ENCODE assay signal across 23 cellular contexts in genomic region chr11:124879229-124879998, GRCh38. TPM values are rescaled to one million over a fixed set of nuclear protein-coding genes. Genes with fewer than 3 reads are reported as not detected.
DNase-seq lines count a peak whose midpoint lies in the region; ATAC-seq, FAIRE-seq and TF ChIP-seq lines count a peak whose summit lies in the region.
"Had no signal": no experiment of that assay in that cellular context is flagged by ENCODE, and none has a peak within 500 bp of the region (broad histone marks: within the 10 kb centered on the region; RNA-seq: fewer than 3 reads in every experiment).

No MANE protein-coding gene starts in this region.

- no peak overlapping the region for H3K56ac ChIP-seq in H9 (ENCODE audit: insufficient read length, low read depth, low read length)

- TF ChIP-seq RAD21 in HepG2 (CRISPR knock-in tag; IDR thresholded peaks at IDR 0.05), result no peak

- no peaks in the 10 kb centered on the region for H3K36me3 ChIP-seq in BLaER1 treated with 17β-estradiol and CSF1 and Interleukin-3, amounts not matched to agents 10 nM and 100 nM
- H3K36me3 ChIP-seq in HepG2 (replicated peaks in 1 of 2; ENCODE audit: control insufficient read depth in 1 of 2, insufficient read depth in 2 of 2, low read length in 2 of 2), result no peaks in the 10 kb centered on the region

- H3K36me3 Mint-ChIP-seq in H9 (ENCODE audit: insufficient read depth in 1 of 3, low read depth in 3 of 3), result no peaks in the 10 kb centered on the region; a peak in 1 of 7 replicates
- no peaks in the 10 kb centered on the region for H3K36me3 Mint-ChIP-seq in type B pancreatic cell
- H3K36me3 Mint-ChIP-seq in activated CD8-positive, alpha-beta T cell treated with anti-CD3 and anti-CD28 coated beads, Interleukin-2, amount 10 ng/mL, durations not matched to agents 7 days and 5 days (ENCODE audit: low read depth), result no peaks in the 10 kb centered on the region
- no peaks in the 10 kb centered on the region for H3K36me3 Mint-ChIP-seq in activated T-cell treated with anti-CD3 and anti-CD28 coated beads, Interleukin-2, amount 50 U/mL, for 4 hours (ENCODE audit: insufficient read depth)
- H3K36me3 Mint-ChIP-seq: CD4-positive, alpha-beta memory T cell had no signal

- ATAC-seq in HepG2, result no peak
- no peak for ATAC-seq in activated CD8-positive, alpha-beta T cell treated with anti-CD3 and anti-CD28 coated beads, Interleukin-2, amount 10 ng/mL, durations not matched to agents 7 days and 5 days
- no peak for ATAC-seq in activated T-cell treated with anti-CD3 and anti-CD28 coated beads, Interleukin-2, amount 50 U/mL, for 4 hours
- ATAC-seq: PC-3 had no signal

- H2AFZ ChIP-seq in H9 (ENCODE audit: low read length), result no peak overlapping the region
- no peak overlapping the region for H2AFZ ChIP-seq in HepG2 (ENCODE audit: low read length)

- H3K27ac ChIP-seq in BLaER1 treated with 17β-estradiol and CSF1 and Interleukin-3, amounts not matched to agents 10 nM and 100 nM, result no peak overlapping the region
- H3K27ac ChIP-seq in H9 (ENCODE audit: insufficient read length, low read depth, low read length) (no peak overlapping the region), HepG2 (ENCODE audit: extremely low read length, insufficient read depth, low read length) (no peak overlapping the region)
- H3K27ac ChIP-seq: HL-60, SK-N-MC had no signal

- peak overlapping the region in 1 of 3 experiments; percentile 68; a peak in 1 of 7 replicates for H3K27ac Mint-ChIP-seq in H9
- H3K27ac Mint-ChIP-seq in type B pancreatic cell, result no peak overlapping the region
- H3K27ac Mint-ChIP-seq in activated CD8-positive, alpha-beta T cell treated with anti-CD3 and anti-CD28 coated beads, Interleukin-2, amount 10 ng/mL, durations not matched to agents 7 days and 5 days, result no peak overlapping the region

- H3K9ac ChIP-seq in BLaER1 treated with 17β-estradiol and CSF1 and Interleukin-3, amounts not matched to agents 10 nM and 100 nM, result no peak overlapping the region
- no peak overlapping the region for H3K9ac ChIP-seq in H9 (ENCODE audit: extremely low read depth, insufficient read length, low read length)
- no peak overlapping the region for H3K9ac ChIP-seq in HepG2 (ENCODE audit: insufficient read depth, low read depth, low read length)

- no peak overlapping the region for H3T11ph ChIP-seq in H9 (ENCODE audit: low read length)

- no peaks in the 10 kb centered on the region for H4K20me1 ChIP-seq in BLaER1 treated with 17β-estradiol and CSF1 and Interleukin-3, amounts not matched to agents 10 nM and 100 nM
- no peaks in the 10 kb centered on the region for H4K20me1 ChIP-seq in H9 (ENCODE audit: control insufficient read depth, insufficient read depth, insufficient read length)
- H4K20me1 ChIP-seq in HepG2 (ENCODE audit: insufficient read depth, low read length), result no peaks in the 10 kb centered on the region

- no peak overlapping the region for H2BK20ac ChIP-seq in H9 (ENCODE audit: low read depth, low read length, poor library complexity, severe bottlenecking)

- H3K23ac ChIP-seq in H9 (ENCODE audit: insufficient read length, low read depth, low read length), result no peak overlapping the region

- DNase-seq in H9, result peak; percentile 9
- no peak for DNase-seq in HepG2 (ENCODE audit: low spot score)
- peak; percentile 68 for DNase-seq in type B pancreatic cell (ENCODE audit: extremely low spot score, unreplicated experiment)
- DNase-seq in activated CD8-positive, alpha-beta T cell treated with anti-CD3 and anti-CD28 coated beads, Interleukin-2, amount 10 ng/mL, durations not matched to agents 7 days and 5 days, result no peak
- no peak for DNase-seq in NCI-H446 (lab: John Stamatoyannopoulos, UW)
- no peak for DNase-seq in activated T-cell treated with anti-CD3 and anti-CD28 coated beads, Interleukin-2, amount 50 U/mL, for 4 hours
- DNase-seq: ACHN; AML-193; Calu3; CD4-positive, alpha-beta memory T cell; NCI-H1417 treated with DMSO at 0.1 percent for 48 hours; NCI-H1930; NCI-H2171; NCI-H774; PC-3 had no signal

- FAIRE-seq in HepG2 (lab: Jason Lieb, UNC), result no peak
- FAIRE-seq: GM19239, H54, HTR-8/SVneo had no signal

- H4K91ac ChIP-seq in H9 (ENCODE audit: insufficient read length, low read depth, low read length), result no peak overlapping the region

- intact Hi-C loops in HepG2 (cut with micrococcal nuclease; ENCODE audit: unreplicated experiment), result no loop called here

- no peak overlapping the region for H2BK12ac ChIP-seq in H9 (ENCODE audit: insufficient read length, low read depth, low read length)

- peaks cover 6% of the 10 kb centered on the region for H3K23me2 ChIP-seq in H9 (ENCODE audit: insufficient read length, low read depth, low read length, poor library complexity, severe bottlenecking)

- no peak overlapping the region for H2BK120ac ChIP-seq in H9 (ENCODE audit: low read depth, low read length, poor library complexity, severe bottlenecking)

- H3K4me1 Mint-ChIP-seq in H9, result peaks cover 20 to 29% of the 10 kb centered on the region in 2 experiments
- peaks cover 17% of the 10 kb centered on the region for H3K4me1 Mint-ChIP-seq in type B pancreatic cell (ENCODE audit: unreplicated experiment)
- H3K4me1 Mint-ChIP-seq in activated CD8-positive, alpha-beta T cell treated with anti-CD3 and anti-CD28 coated beads, Interleukin-2, amount 10 ng/mL, durations not matched to agents 7 days and 5 days (ENCODE audit: low read depth), result peaks cover 25% of the 10 kb centered on the region
- peaks cover 17% of the 10 kb centered on the region for H3K4me1 Mint-ChIP-seq in activated T-cell treated with anti-CD3 and anti-CD28 coated beads, Interleukin-2, amount 50 U/mL, for 4 hours (ENCODE audit: low read depth)

- no peak for TF ChIP-seq CTCF in H9 (conservative IDR thresholded peaks at IDR 0.05)
- TF ChIP-seq CTCF in HepG2 (CRISPR knock-in tag; IDR thresholded peaks at IDR 0.05), result no peak
- no peak for TF ChIP-seq CTCF in type B pancreatic cell (conservative IDR thresholded peaks at IDR 0.05)

- no TSS peak for BruUV-seq in HepG2 (replicated peaks; lab: Mats Ljungman, UMichigan)

- H3K4me3 Mint-ChIP-seq in H9 (no peak overlapping the region), type B pancreatic cell (no peak overlapping the region)
- H3K4me3 Mint-ChIP-seq in activated CD8-positive, alpha-beta T cell treated with anti-CD3 and anti-CD28 coated beads, Interleukin-2, amount 10 ng/mL, durations not matched to agents 7 days and 5 days, result no peak overlapping the region
- no peak overlapping the region for H3K4me3 Mint-ChIP-seq in activated T-cell treated with anti-CD3 and anti-CD28 coated beads, Interleukin-2, amount 50 U/mL, for 4 hours

- no peak overlapping the region for H4K8ac ChIP-seq in H9 (replicated peaks; ENCODE audit: insufficient read length, low read depth, low read length)

- peaks cover 43 to 76% (median 64%) of the 10 kb centered on the region in 10 experiments for H3K4me1 ChIP-seq in BLaER1 treated with 17β-estradiol and CSF1 and Interleukin-3, amounts not matched to agents 10 nM and 100 nM
- H3K4me1 ChIP-seq in H9 (ENCODE audit: insufficient read depth, low read length) (no peaks in the 10 kb centered on the region), HepG2 (ENCODE audit: insufficient read depth, low read length) (peaks cover 80% of the 10 kb centered on the region)

- H3K4me3 ChIP-seq in BLaER1 treated with 17β-estradiol and CSF1 and Interleukin-3, amounts not matched to agents 10 nM and 100 nM, result no peak overlapping the region
- H3K4me3 ChIP-seq in HepG2 (replicated peaks in 1 of 3; ENCODE audit: insufficient read depth in 1 of 3, low read depth in 2 of 3, low read length in 3 of 3), result no peak overlapping the region
- H3K4me3 ChIP-seq: SK-N-MC had no signal

- H3K79me1 ChIP-seq in H9 (ENCODE audit: insufficient read depth, low read depth, low read length, poor library complexity, severe bottlenecking), result no peaks in the 10 kb centered on the region

- no peaks in the 10 kb centered on the region for H3K9me3 ChIP-seq in BLaER1 treated with 17β-estradiol and CSF1 and Interleukin-3, amounts not matched to agents 10 nM and 100 nM (replicated peaks in 1 of 11)
- H3K9me3 ChIP-seq in H9 (ENCODE audit: control insufficient read depth, low read depth, low read length), result no peaks in the 10 kb centered on the region
- H3K9me3 ChIP-seq in HepG2 (ENCODE audit: low read length), result no peaks in the 10 kb centered on the region

- H2AK5ac ChIP-seq in H9 (ENCODE audit: insufficient read length, low read length), result no peak overlapping the region

- no peaks in the 10 kb centered on the region for H3K79me2 ChIP-seq in H9 (ENCODE audit: insufficient read depth, low read length)
- H3K79me2 ChIP-seq in HepG2 (ENCODE audit: insufficient read depth, low read length), result no peaks in the 10 kb centered on the region

- no peak overlapping the region; the same call in 1 of the 2 replicates for H3K14ac ChIP-seq in H9 (ENCODE audit: insufficient read depth, low read length)

- no peak overlapping the region for H4K5ac ChIP-seq in H9 (ENCODE audit: insufficient read length, low read depth, low read length)

- H3K9me3 Mint-ChIP-seq in H9, result peaks cover 0 to 3% of the 10 kb centered on the region in 2 experiments; a peak in 1 of 5 replicates
- H3K9me3 Mint-ChIP-seq in type B pancreatic cell, result no peaks in the 10 kb centered on the region
- H3K9me3 Mint-ChIP-seq in activated CD8-positive, alpha-beta T cell treated with anti-CD3 and anti-CD28 coated beads, Interleukin-2, amount 10 ng/mL, durations not matched to agents 7 days and 5 days (ENCODE audit: insufficient read depth), result no peaks in the 10 kb centered on the region
- no peaks in the 10 kb centered on the region for H3K9me3 Mint-ChIP-seq in activated T-cell treated with anti-CD3 and anti-CD28 coated beads, Interleukin-2, amount 50 U/mL, for 4 hours
- H3K9me3 Mint-ChIP-seq: CD4-positive, alpha-beta memory T cell had no signal

- no peak overlapping the region for H2BK5ac ChIP-seq in H9 (ENCODE audit: insufficient read length, low read length)

- no peak overlapping the region for H2BK15ac ChIP-seq in H9 (ENCODE audit: low read depth, low read length)

- WGBS in H9 (ENCODE audit: extremely low coverage, insufficient read length, low lambda C conversion rate), result no CpG with 5 or more reads among the region's 16 CpGs
- WGBS in HepG2 (ENCODE audit: low lambda C conversion rate), result 37% methylated on average over 8 of the region's 16 CpGs

- H3K27me3 Mint-ChIP-seq in H9 (ENCODE audit: low read depth) (peaks cover 19% of the 10 kb centered on the region), type B pancreatic cell (peaks cover 32% of the 10 kb centered on the region)
- H3K27me3 Mint-ChIP-seq in activated CD8-positive, alpha-beta T cell treated with anti-CD3 and anti-CD28 coated beads, Interleukin-2, amount 10 ng/mL, durations not matched to agents 7 days and 5 days (ENCODE audit: low read depth), result peaks cover 15% of the 10 kb centered on the region
- H3K27me3 Mint-ChIP-seq in activated T-cell treated with anti-CD3 and anti-CD28 coated beads, Interleukin-2, amount 50 U/mL, for 4 hours (ENCODE audit: low read depth), result peaks cover 4% of the 10 kb centered on the region

- in situ Hi-C loops in HepG2 (cut with HindIII; ENCODE audit: extremely low pct_ligation_motif_present, low pct_unique_long_range_greater_than_20kb), result loop anchor here (5.0 kb wide), 1 partner anchor 73 kb away; the partner anchor contains the start of gene CCDC15

- CTCF ChIA-PET in HepG2 (lab: Yijun Ruan, JAX; ENCODE audit: low intra/inter-chr PET ratio, low total read pairs), result no interaction called here
- CTCF ChIA-PET in activated CD8-positive, alpha-beta T cell treated with anti-CD3 and anti-CD28 coated beads, Interleukin-2, amount 10 ng/mL, durations not matched to agents 7 days and 5 days (lab: Charles Lee), result interaction anchor here (1.6 kb wide), 1 partner anchor 11 kb away, joined by 4 read pairs; no protein-coding TSS in a partner anchor

- H3K27me3 ChIP-seq in BLaER1 treated with 17β-estradiol and CSF1 and Interleukin-3, amounts not matched to agents 10 nM and 100 nM, result peaks cover 0 to 10% (median 0%) of the 10 kb centered on the region in 11 experiments; a peak in 7 of 22 replicates
- H3K27me3 ChIP-seq in H9 (ENCODE audit: insufficient read depth, low read length) (peaks cover 6% of the 10 kb centered on the region; the same call in 1 of the 2 replicates), HepG2 (ENCODE audit: control insufficient read depth in 1 of 2, insufficient read depth in 2 of 2, low read length in 2 of 2) (peaks cover 0 to 42% of the 10 kb centered on the region in 2 experiments; a peak in 4 of 5 replicates)

- POLR2A ChIA-PET in HepG2 (lab: Yijun Ruan, JAX), result no interaction called here
- POLR2A ChIA-PET in activated CD8-positive, alpha-beta T cell treated with anti-CD3 and anti-CD28 coated beads, Interleukin-2, amount 10 ng/mL, durations not matched to agents 7 days and 5 days (lab: Charles Lee), result interaction anchor here (1.4 kb wide), 1 partner anchor 74 kb away, joined by 5 read pairs; no protein-coding TSS in a partner anchor

- H3K4ac ChIP-seq in H9 (ENCODE audit: low read depth, low read length), result no peak overlapping the region

- TF ChIP-seq POLR2A in HepG2 (IDR thresholded peaks at IDR 0.05; ENCODE audit: insufficient read depth in 1 of 2, low read depth in 2 of 2, low read length in 2 of 2), result no peak

- H3K4me2 ChIP-seq in BLaER1 treated with 17β-estradiol and CSF1 and Interleukin-3, amounts not matched to agents 10 nM and 100 nM, result peak overlapping the region; percentile 21 to 98 (median 71); a peak in 21 of 22 replicates
- H3K4me2 ChIP-seq in H9 (ENCODE audit: insufficient read depth, insufficient read length, low read length) (no peak overlapping the region), HepG2 (ENCODE audit: low read depth, low read length) (0 out of 2 replicates have a peak overlapping the region, but pooled peaks have one; percentile 5)

- no peak for TF ChIP-seq EP300 in HepG2 (IDR thresholded peaks at IDR 0.05; ENCODE audit: low read depth in 2 of 2, low read length in 2 of 2)
- no peak for TF ChIP-seq EP300 in HepG2 (CRISPR knock-in tag; IDR thresholded peaks at IDR 0.05; ENCODE audit: borderline replicate concordance)

- H3K18ac ChIP-seq in H9 (ENCODE audit: insufficient read length, low read depth, low read length), result no peak overlapping the region

RNA-seq across cellular contexts. Expression of gene ROBO3, which starts 14.2 kb away (rescaled TPM):
- total RNA-seq in H9 (2021), result 11.8 and 12.6 TPM in 2 replicates
- total RNA-seq in HepG2 (2016; rRNA removed; fragmentation: Illumina TruSeq; extraction: Trizol), result 0.07 TPM in 1 of 2 replicates, not detected in the other
- total RNA-seq in HepG2 (2016; cell fraction: cytosol; rRNA removed; fragmentation: Illumina TruSeq; extraction: Trizol; ENCODE audit: low read depth), result not detected in 2 replicates
- total RNA-seq in HepG2 (2016; cell fraction: insoluble cytoplasmic fraction; rRNA removed; fragmentation: Illumina TruSeq; extraction: Trizol), result 0.28 TPM in 1 of 2 replicates, not detected in the other
- total RNA-seq in HepG2 (2016; cell fraction: membrane; rRNA removed; fragmentation: Illumina TruSeq; extraction: Trizol), result 0.24 and 0.25 TPM in 2 replicates
- 0.44 and 0.96 TPM in 2 replicates for total RNA-seq in HepG2 (2016; cell fraction: nucleus; rRNA removed; fragmentation: Illumina TruSeq; extraction: Trizol)
- polyA plus RNA-seq in HepG2 (2011; rRNA removed), result 2.2 and 2.4 TPM in 2 replicates
- polyA plus RNA-seq in HepG2 (2011; cell fraction: cytosol; rRNA removed), result 0.49 and 2.1 TPM in 2 replicates
- 10.4 and 24.0 TPM in 2 replicates for polyA plus RNA-seq in HepG2 (2011; cell fraction: nucleus; rRNA removed)
- polyA plus RNA-seq in HepG2 (2012), result 2.3 and 3.0 TPM in 2 replicates
- 0.10 and 0.23 TPM in 2 replicates for polyA plus RNA-seq in HepG2 (2016; cell fraction: cytosol; fragmentation: Illumina TruSeq; extraction: Trizol; ENCODE audit: low read depth)
- 0.28 TPM in 1 of 2 replicates, not detected in the other for polyA plus RNA-seq in HepG2 (2016; cell fraction: insoluble cytoplasmic fraction; fragmentation: Illumina TruSeq; extraction: Trizol; ENCODE audit: low read depth)
- 0.50 TPM in 1 of 2 replicates, not detected in the other for polyA plus RNA-seq in HepG2 (2016; cell fraction: membrane; fragmentation: Illumina TruSeq; extraction: Trizol; ENCODE audit: low read depth)
- polyA plus RNA-seq in HepG2 (2016; cell fraction: nucleus; fragmentation: Illumina TruSeq; extraction: Trizol; ENCODE audit: insufficient read depth, low read depth), result 0.48 and 0.88 TPM in 2 replicates
- polyA minus RNA-seq in HepG2 (2011; rRNA and poly(A)+ RNA removed; ENCODE audit: low replicate concordance), result 1.2 TPM in 1 of 2 replicates, not detected in the other
- not detected in 2 replicates for polyA minus RNA-seq in HepG2 (2011; cell fraction: cytosol; rRNA and poly(A)+ RNA removed)
- polyA minus RNA-seq in HepG2 (2011; cell fraction: nucleus; rRNA and poly(A)+ RNA removed), result 1.2 and 1.7 TPM in 2 replicates
- 5.5 and 27.4 TPM in 2 replicates for total RNA-seq in type B pancreatic cell (ENCODE audit: low replicate concordance)
- 10 to 100 TPM in 1 of 2 experiments, 1 to 10 TPM in 1; 9.4 to 10.5 TPM for total RNA-seq in activated CD8-positive, alpha-beta T cell treated with anti-CD3 and anti-CD28 coated beads, Interleukin-2, amount 10 ng/mL, durations not matched to agents 7 days and 5 days
- 10 to 100 TPM in 2 of 3 donors, 1 to 10 TPM in 1; 9.7 to 11.6 (median 10.4) TPM for total RNA-seq in activated T-cell treated with anti-CD3 and anti-CD28 coated beads, Interleukin-2, amount 50 U/mL, for 4 hours

RNA-seq across cellular contexts. Expression of gene ROBO4, which starts 18.3 kb away (rescaled TPM):
- total RNA-seq in H9 (2021) (not detected in 2 replicates), HepG2 (2016; rRNA removed; fragmentation: Illumina TruSeq; extraction: Trizol) (0.07 TPM in 1 of 2 replicates, not detected in the other), type B pancreatic cell (ENCODE audit: low replicate concordance) (not detected in 2 replicates)
- not detected in 2 replicates for total RNA-seq in HepG2 (2016; cell fraction: cytosol; rRNA removed; fragmentation: Illumina TruSeq; extraction: Trizol; ENCODE audit: low read depth)
- total RNA-seq in HepG2 (2016; cell fraction: insoluble cytoplasmic fraction; rRNA removed; fragmentation: Illumina TruSeq; extraction: Trizol), result not detected in 2 replicates
- total RNA-seq in HepG2 (2016; cell fraction: membrane; rRNA removed; fragmentation: Illumina TruSeq; extraction: Trizol), result not detected in 2 replicates
- total RNA-seq in HepG2 (2016; cell fraction: nucleus; rRNA removed; fragmentation: Illumina TruSeq; extraction: Trizol), result not detected in 2 replicates
- 0.47 and 1.1 TPM in 2 replicates for polyA plus RNA-seq in HepG2 (2011; rRNA removed)
- polyA plus RNA-seq in HepG2 (2011; cell fraction: cytosol; rRNA removed), result 0.21 and 0.60 TPM in 2 replicates
- polyA plus RNA-seq in HepG2 (2011; cell fraction: nucleus; rRNA removed), result 4.1 and 9.2 TPM in 2 replicates
- 2.2 and 2.4 TPM in 2 replicates for polyA plus RNA-seq in HepG2 (2012)
- not detected in 2 replicates for polyA plus RNA-seq in HepG2 (2016; cell fraction: cytosol; fragmentation: Illumina TruSeq; extraction: Trizol; ENCODE audit: low read depth)
- not detected in 2 replicates for polyA plus RNA-seq in HepG2 (2016; cell fraction: insoluble cytoplasmic fraction; fragmentation: Illumina TruSeq; extraction: Trizol; ENCODE audit: low read depth)
- not detected in 2 replicates for polyA plus RNA-seq in HepG2 (2016; cell fraction: membrane; fragmentation: Illumina TruSeq; extraction: Trizol; ENCODE audit: low read depth)
- 0.51 and 0.55 TPM in 2 replicates for polyA plus RNA-seq in HepG2 (2016; cell fraction: nucleus; fragmentation: Illumina TruSeq; extraction: Trizol; ENCODE audit: insufficient read depth, low read depth)
- 6.3 TPM in 1 of 2 replicates, not detected in the other for polyA minus RNA-seq in HepG2 (2011; rRNA and poly(A)+ RNA removed; ENCODE audit: low replicate concordance)
- polyA minus RNA-seq in HepG2 (2011; cell fraction: cytosol; rRNA and poly(A)+ RNA removed), result 2.1 and 2.7 TPM in 2 replicates
- polyA minus RNA-seq in HepG2 (2011; cell fraction: nucleus; rRNA and poly(A)+ RNA removed), result 3.7 and 7.2 TPM in 2 replicates
- under 1 TPM in 1 of 2 experiments, not detected in 1; 0.05 TPM for total RNA-seq in activated CD8-positive, alpha-beta T cell treated with anti-CD3 and anti-CD28 coated beads, Interleukin-2, amount 10 ng/mL, durations not matched to agents 7 days and 5 days
- total RNA-seq in activated T-cell treated with anti-CD3 and anti-CD28 coated beads, Interleukin-2, amount 50 U/mL, for 4 hours, result not detected
- total RNA-seq: Calu3; CD4-positive, alpha-beta memory T cell; NCI-H460 had no signal
- polyA plus RNA-seq: CD4-positive, alpha-beta memory T cell had no signal

RNA-seq across cellular contexts. Expression of gene HEPN1, which starts 39.6 kb away (rescaled TPM):
- not detected in 2 replicates for total RNA-seq in H9 (2021)
- total RNA-seq in HepG2 (2016; rRNA removed; fragmentation: Illumina TruSeq; extraction: Trizol), result not detected in 2 replicates
- total RNA-seq in HepG2 (2016; cell fraction: cytosol; rRNA removed; fragmentation: Illumina TruSeq; extraction: Trizol; ENCODE audit: low read depth), result not detected in 2 replicates
- total RNA-seq in HepG2 (2016; cell fraction: insoluble cytoplasmic fraction; rRNA removed; fragmentation: Illumina TruSeq; extraction: Trizol), result not detected in 2 replicates
- not detected in 2 replicates for total RNA-seq in HepG2 (2016; cell fraction: membrane; rRNA removed; fragmentation: Illumina TruSeq; extraction: Trizol)
- not detected in 2 replicates for total RNA-seq in HepG2 (2016; cell fraction: nucleus; rRNA removed; fragmentation: Illumina TruSeq; extraction: Trizol)
- not detected in 2 replicates for polyA plus RNA-seq in HepG2 (2011; rRNA removed)
- polyA plus RNA-seq in HepG2 (2011; cell fraction: cytosol; rRNA removed), result not detected in 2 replicates
- not detected in 2 replicates for polyA plus RNA-seq in HepG2 (2011; cell fraction: nucleus; rRNA removed)
- 34.1 and 38.2 TPM in 2 replicates for polyA plus RNA-seq in HepG2 (2012)
- not detected in 2 replicates for polyA plus RNA-seq in HepG2 (2016; cell fraction: cytosol; fragmentation: Illumina TruSeq; extraction: Trizol; ENCODE audit: low read depth)
- polyA plus RNA-seq in HepG2 (2016; cell fraction: insoluble cytoplasmic fraction; fragmentation: Illumina TruSeq; extraction: Trizol; ENCODE audit: low read depth), result not detected in 2 replicates
- polyA plus RNA-seq in HepG2 (2016; cell fraction: membrane; fragmentation: Illumina TruSeq; extraction: Trizol; ENCODE audit: low read depth), result not detected in 2 replicates
- polyA plus RNA-seq in HepG2 (2016; cell fraction: nucleus; fragmentation: Illumina TruSeq; extraction: Trizol; ENCODE audit: insufficient read depth, low read depth), result not detected in 2 replicates
- not detected in 2 replicates for polyA minus RNA-seq in HepG2 (2011; rRNA and poly(A)+ RNA removed; ENCODE audit: low replicate concordance)
- 0.70 TPM in 1 of 2 replicates, not detected in the other for polyA minus RNA-seq in HepG2 (2011; cell fraction: cytosol; rRNA and poly(A)+ RNA removed)
- 0.26 TPM in 1 of 2 replicates, not detected in the other for polyA minus RNA-seq in HepG2 (2011; cell fraction: nucleus; rRNA and poly(A)+ RNA removed)
- not detected in 2 replicates for total RNA-seq in type B pancreatic cell (ENCODE audit: low replicate concordance)
- not detected for total RNA-seq in activated CD8-positive, alpha-beta T cell treated with anti-CD3 and anti-CD28 coated beads, Interleukin-2, amount 10 ng/mL, durations not matched to agents 7 days and 5 days
- not detected for total RNA-seq in activated T-cell treated with anti-CD3 and anti-CD28 coated beads, Interleukin-2, amount 50 U/mL, for 4 hours
- total RNA-seq: Calu3; CD4-positive, alpha-beta memory T cell; LHCN-M2; NCI-H460; PC-3 had no signal
- polyA plus RNA-seq: CD4-positive, alpha-beta memory T cell had no signal

RNA-seq across cellular contexts. Expression of gene HEPACAM, which starts 56.4 kb away (rescaled TPM):
- total RNA-seq in H9 (2021), result not detected in 2 replicates
- 58.5 and 66.9 TPM in 2 replicates for total RNA-seq in HepG2 (2016; rRNA removed; fragmentation: Illumina TruSeq; extraction: Trizol)
- 17.6 and 18.7 TPM in 2 replicates for total RNA-seq in HepG2 (2016; cell fraction: cytosol; rRNA removed; fragmentation: Illumina TruSeq; extraction: Trizol; ENCODE audit: low read depth)
- total RNA-seq in HepG2 (2016; cell fraction: insoluble cytoplasmic fraction; rRNA removed; fragmentation: Illumina TruSeq; extraction: Trizol), result 53.8 and 67.4 TPM in 2 replicates
- total RNA-seq in HepG2 (2016; cell fraction: membrane; rRNA removed; fragmentation: Illumina TruSeq; extraction: Trizol), result 53.8 and 64.2 TPM in 2 replicates
- total RNA-seq in HepG2 (2016; cell fraction: nucleus; rRNA removed; fragmentation: Illumina TruSeq; extraction: Trizol), result 81.5 and 83.9 TPM in 2 replicates
- 74.8 and 121 TPM in 2 replicates for polyA plus RNA-seq in HepG2 (2011; rRNA removed)
- 47.5 and 102 TPM in 2 replicates for polyA plus RNA-seq in HepG2 (2011; cell fraction: cytosol; rRNA removed)
- 131 and 258 TPM in 2 replicates for polyA plus RNA-seq in HepG2 (2011; cell fraction: nucleus; rRNA removed)
- 59.1 and 64.3 TPM in 2 replicates for polyA plus RNA-seq in HepG2 (2012)
- polyA plus RNA-seq in HepG2 (2016; cell fraction: cytosol; fragmentation: Illumina TruSeq; extraction: Trizol; ENCODE audit: low read depth), result 10.5 and 13.0 TPM in 2 replicates
- polyA plus RNA-seq in HepG2 (2016; cell fraction: insoluble cytoplasmic fraction; fragmentation: Illumina TruSeq; extraction: Trizol; ENCODE audit: low read depth), result 31.3 and 35.9 TPM in 2 replicates
- polyA plus RNA-seq in HepG2 (2016; cell fraction: membrane; fragmentation: Illumina TruSeq; extraction: Trizol; ENCODE audit: low read depth), result 36.7 and 41.7 TPM in 2 replicates
- 102 and 105 TPM in 2 replicates for polyA plus RNA-seq in HepG2 (2016; cell fraction: nucleus; fragmentation: Illumina TruSeq; extraction: Trizol; ENCODE audit: insufficient read depth, low read depth)
- polyA minus RNA-seq in HepG2 (2011; rRNA and poly(A)+ RNA removed; ENCODE audit: low replicate concordance), result 0.19 and 706 TPM in 2 replicates
- 95.5 and 142 TPM in 2 replicates for polyA minus RNA-seq in HepG2 (2011; cell fraction: cytosol; rRNA and poly(A)+ RNA removed)
- polyA minus RNA-seq in HepG2 (2011; cell fraction: nucleus; rRNA and poly(A)+ RNA removed), result 137 and 199 TPM in 2 replicates
- total RNA-seq in type B pancreatic cell (ENCODE audit: low replicate concordance), result 0.43 TPM in 1 of 2 replicates, not detected in the other
- total RNA-seq in activated CD8-positive, alpha-beta T cell treated with anti-CD3 and anti-CD28 coated beads, Interleukin-2, amount 10 ng/mL, durations not matched to agents 7 days and 5 days, result not detected
- not detected for total RNA-seq in activated T-cell treated with anti-CD3 and anti-CD28 coated beads, Interleukin-2, amount 50 U/mL, for 4 hours
- total RNA-seq: Calu3; CD4-positive, alpha-beta memory T cell; LHCN-M2; NCI-H460 had no signal
- polyA plus RNA-seq: CD4-positive, alpha-beta memory T cell had no signal

Comparison
In these comparisons a context has a peak if more than half of its experiments do, and no peak if none do; other contexts are left out.
1. DNase-seq: peak in H9 (single experiment) and type B pancreatic cell (single experiment); none in HepG2 (single experiment), activated CD8-positive, alpha-beta T cell treated with anti-CD3 and anti-CD28 coated beads, Interleukin-2, amount 10 ng/mL, durations not matched to agents 7 days and 5 days (single experiment), NCI-H446 (0 of 2) and activated T-cell treated with anti-CD3 and anti-CD28 coated beads, Interleukin-2, amount 50 U/mL, for 4 hours (single experiment).